In the genomic region with DNA sequence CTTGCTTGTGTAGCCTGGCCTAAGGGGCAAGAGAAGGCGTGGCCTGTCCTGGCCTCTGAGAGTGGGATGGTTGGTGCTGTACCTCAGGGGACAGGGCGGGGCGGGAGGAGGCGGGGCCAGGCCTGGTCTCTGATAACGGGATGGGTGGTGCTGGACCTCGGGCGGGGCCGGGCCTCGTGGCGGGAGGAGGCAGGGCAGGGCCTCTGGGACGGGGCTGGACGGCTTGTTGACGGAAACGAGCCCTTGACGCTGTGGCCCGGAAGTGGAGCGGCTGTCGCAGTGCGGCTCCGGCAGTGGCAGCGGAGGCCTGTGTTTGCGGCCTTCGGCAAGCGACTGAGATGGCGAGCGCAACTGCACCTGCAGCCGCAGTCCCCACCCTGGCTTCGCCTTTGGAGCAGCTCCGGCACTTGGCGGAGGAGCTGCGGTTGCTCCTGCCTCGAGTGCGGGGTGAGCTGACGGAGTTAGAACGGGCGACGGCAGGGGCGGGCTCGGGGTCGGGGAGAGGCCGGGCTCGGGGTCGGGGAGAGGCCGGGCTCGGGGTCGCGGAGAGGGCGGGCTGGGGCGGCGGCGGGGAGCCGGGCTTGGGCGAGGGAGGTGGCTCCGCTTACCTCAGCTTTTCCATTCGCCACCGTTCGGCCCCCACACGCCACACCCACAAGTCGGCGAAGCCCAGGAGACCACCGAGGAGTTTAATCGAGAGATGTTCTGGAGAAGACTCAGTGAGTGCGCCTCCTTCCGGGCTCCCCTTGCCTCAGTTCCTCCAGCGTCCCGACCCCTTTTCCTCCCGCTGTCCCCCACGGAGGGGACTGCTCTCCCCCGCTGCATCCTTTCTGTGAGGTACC, we compare ENCODE assay signal across 1 cellular context.
A peak's percentile ranks its signal among the peaks of the same experiment; 100 is the strongest.
TF ChIP-seq lines count a peak whose summit lies in the region.

A gene with protein sequence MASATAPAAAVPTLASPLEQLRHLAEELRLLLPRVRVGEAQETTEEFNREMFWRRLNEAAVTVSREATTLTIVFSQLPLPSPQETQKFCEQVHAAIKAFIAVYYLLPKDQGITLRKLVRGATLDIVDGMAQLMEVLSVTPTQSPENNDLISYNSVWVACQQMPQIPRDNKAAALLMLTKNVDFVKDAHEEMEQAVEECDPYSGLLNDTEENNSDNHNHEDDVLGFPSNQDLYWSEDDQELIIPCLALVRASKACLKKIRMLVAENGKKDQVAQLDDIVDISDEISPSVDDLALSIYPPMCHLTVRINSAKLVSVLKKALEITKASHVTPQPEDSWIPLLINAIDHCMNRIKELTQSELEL (plus strand): TSS at position 243 of the 842 bp plus-strand sequence. CDS start 96 bp downstream, at position 339.

TF ChIP-seq in HepG2, 621 proteins besides CTCF, POLR2A, EP300 and RAD21 (continued from another document and continues in another):
- TF ChIP-seq ZFP41 (CRISPR knock-in tag; IDR thresholded peaks at IDR 0.05; ENCODE audit: borderline replicate concordance), result no peak
- no peak for TF ChIP-seq ADNP (CRISPR knock-in tag; IDR thresholded peaks at IDR 0.05)
- TF ChIP-seq ZBTB20 (CRISPR knock-in tag; IDR thresholded peaks at IDR 0.05; ENCODE audit: borderline replicate concordance, low read depth), result 0 out of 2 replicates have a peak, but pooled peaks have one; percentile 38
- TF ChIP-seq ZNF350 (CRISPR knock-in tag; IDR thresholded peaks at IDR 0.05; ENCODE audit: borderline replicate concordance, low read depth), result no peak; the same call in 1 of the 2 replicates
- peak; percentile 86 for TF ChIP-seq SP5 (CRISPR knock-in tag; IDR thresholded peaks at IDR 0.05; ENCODE audit: borderline replicate concordance, low read depth)
- TF ChIP-seq, protein P1, sequence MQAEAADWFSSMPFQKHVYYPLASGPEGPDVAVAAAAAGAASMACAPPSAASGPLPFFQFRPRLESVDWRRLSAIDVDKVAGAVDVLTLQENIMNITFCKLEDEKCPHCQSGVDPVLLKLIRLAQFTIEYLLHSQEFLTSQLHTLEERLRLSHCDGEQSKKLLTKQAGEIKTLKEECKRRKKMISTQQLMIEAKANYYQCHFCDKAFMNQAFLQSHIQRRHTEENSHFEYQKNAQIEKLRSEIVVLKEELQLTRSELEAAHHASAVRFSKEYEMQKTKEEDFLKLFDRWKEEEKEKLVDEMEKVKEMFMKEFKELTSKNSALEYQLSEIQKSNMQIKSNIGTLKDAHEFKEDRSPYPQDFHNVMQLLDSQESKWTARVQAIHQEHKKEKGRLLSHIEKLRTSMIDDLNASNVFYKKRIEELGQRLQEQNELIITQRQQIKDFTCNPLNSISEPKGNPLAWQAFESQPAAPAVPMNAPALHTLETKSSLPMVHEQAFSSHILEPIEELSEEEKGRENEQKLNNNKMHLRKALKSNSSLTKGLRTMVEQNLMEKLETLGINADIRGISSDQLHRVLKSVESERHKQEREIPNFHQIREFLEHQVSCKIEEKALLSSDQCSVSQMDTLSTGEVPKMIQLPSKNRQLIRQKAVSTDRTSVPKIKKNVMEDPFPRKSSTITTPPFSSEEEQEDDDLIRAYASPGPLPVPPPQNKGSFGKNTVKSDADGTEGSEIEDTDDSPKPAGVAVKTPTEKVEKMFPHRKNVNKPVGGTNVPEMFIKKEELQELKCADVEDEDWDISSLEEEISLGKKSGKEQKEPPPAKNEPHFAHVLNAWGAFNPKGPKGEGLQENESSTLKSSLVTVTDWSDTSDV (CRISPR knock-in tag; IDR thresholded peaks at IDR 0.05), result peak; percentile 35; the same call in 1 of the 2 replicates
- peak; percentile 92; the same call in 1 of the 2 replicates for TF ChIP-seq MEIS1 (CRISPR knock-in tag; IDR thresholded peaks at IDR 0.05; ENCODE audit: borderline replicate concordance)
- TF ChIP-seq, protein P2, sequence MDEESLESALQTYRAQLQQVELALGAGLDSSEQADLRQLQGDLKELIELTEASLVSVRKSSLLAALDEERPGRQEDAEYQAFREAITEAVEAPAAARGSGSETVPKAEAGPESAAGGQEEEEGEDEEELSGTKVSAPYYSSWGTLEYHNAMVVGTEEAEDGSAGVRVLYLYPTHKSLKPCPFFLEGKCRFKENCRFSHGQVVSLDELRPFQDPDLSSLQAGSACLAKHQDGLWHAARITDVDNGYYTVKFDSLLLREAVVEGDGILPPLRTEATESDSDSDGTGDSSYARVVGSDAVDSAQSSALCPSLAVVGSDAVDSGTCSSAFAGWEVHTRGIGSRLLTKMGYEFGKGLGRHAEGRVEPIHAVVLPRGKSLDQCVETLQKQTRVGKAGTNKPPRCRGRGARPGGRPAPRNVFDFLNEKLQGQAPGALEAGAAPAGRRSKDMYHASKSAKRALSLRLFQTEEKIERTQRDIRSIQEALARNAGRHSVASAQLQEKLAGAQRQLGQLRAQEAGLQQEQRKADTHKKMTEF (CRISPR knock-in tag; IDR thresholded peaks at IDR 0.05), result peak; percentile 75
- TF ChIP-seq, protein P3, sequence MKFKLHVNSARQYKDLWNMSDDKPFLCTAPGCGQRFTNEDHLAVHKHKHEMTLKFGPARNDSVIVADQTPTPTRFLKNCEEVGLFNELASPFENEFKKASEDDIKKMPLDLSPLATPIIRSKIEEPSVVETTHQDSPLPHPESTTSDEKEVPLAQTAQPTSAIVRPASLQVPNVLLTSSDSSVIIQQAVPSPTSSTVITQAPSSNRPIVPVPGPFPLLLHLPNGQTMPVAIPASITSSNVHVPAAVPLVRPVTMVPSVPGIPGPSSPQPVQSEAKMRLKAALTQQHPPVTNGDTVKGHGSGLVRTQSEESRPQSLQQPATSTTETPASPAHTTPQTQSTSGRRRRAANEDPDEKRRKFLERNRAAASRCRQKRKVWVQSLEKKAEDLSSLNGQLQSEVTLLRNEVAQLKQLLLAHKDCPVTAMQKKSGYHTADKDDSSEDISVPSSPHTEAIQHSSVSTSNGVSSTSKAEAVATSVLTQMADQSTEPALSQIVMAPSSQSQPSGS (CRISPR knock-in tag; IDR thresholded peaks at IDR 0.05), result no peak
- TF ChIP-seq TEAD2 (CRISPR knock-in tag; IDR thresholded peaks at IDR 0.05), result 0 out of 2 replicates have a peak, but pooled peaks have one; percentile 43
- TF ChIP-seq MYNN (CRISPR knock-in tag; IDR thresholded peaks at IDR 0.05; ENCODE audit: low read depth), result no peak
- no peak for TF ChIP-seq ATF7-NPFF (CRISPR knock-in tag; IDR thresholded peaks at IDR 0.05; ENCODE audit: low read depth)
- TF ChIP-seq ZKSCAN8 (CRISPR knock-in tag; IDR thresholded peaks at IDR 0.05; ENCODE audit: borderline replicate concordance), result no peak
- no peak for TF ChIP-seq ZNF12 (CRISPR knock-in tag; IDR thresholded peaks at IDR 0.05)
- TF ChIP-seq RXRA (CRISPR knock-in tag; IDR thresholded peaks at IDR 0.05), result peak; percentile 86
- TF ChIP-seq MAFK (conservative IDR thresholded peaks at IDR 0.05 in 1 of 2, IDR thresholded peaks at IDR 0.05 in 1 of 2; ENCODE audit: low read length in 2 of 2), result no peak
- TF ChIP-seq, protein P4, sequence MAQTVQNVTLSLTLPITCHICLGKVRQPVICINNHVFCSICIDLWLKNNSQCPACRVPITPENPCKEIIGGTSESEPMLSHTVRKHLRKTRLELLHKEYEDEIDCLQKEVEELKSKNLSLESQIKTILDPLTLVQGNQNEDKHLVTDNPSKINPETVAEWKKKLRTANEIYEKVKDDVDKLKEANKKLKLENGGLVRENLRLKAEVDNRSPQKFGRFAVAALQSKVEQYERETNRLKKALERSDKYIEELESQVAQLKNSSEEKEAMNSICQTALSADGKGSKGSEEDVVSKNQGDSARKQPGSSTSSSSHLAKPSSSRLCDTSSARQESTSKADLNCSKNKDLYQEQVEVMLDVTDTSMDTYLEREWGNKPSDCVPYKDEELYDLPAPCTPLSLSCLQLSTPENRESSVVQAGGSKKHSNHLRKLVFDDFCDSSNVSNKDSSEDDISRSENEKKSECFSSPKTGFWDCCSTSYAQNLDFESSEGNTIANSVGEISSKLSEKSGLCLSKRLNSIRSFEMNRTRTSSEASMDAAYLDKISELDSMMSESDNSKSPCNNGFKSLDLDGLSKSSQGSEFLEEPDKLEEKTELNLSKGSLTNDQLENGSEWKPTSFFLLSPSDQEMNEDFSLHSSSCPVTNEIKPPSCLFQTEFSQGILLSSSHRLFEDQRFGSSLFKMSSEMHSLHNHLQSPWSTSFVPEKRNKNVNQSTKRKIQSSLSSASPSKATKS (CRISPR knock-in tag; IDR thresholded peaks at IDR 0.05), result no peak
- TF ChIP-seq ZNF678 (CRISPR knock-in tag; IDR thresholded peaks at IDR 0.05), result peak; percentile 56; the same call in 1 of the 2 replicates
- TF ChIP-seq, protein P5, sequence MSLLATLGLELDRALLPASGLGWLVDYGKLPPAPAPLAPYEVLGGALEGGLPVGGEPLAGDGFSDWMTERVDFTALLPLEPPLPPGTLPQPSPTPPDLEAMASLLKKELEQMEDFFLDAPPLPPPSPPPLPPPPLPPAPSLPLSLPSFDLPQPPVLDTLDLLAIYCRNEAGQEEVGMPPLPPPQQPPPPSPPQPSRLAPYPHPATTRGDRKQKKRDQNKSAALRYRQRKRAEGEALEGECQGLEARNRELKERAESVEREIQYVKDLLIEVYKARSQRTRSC (CRISPR knock-in tag; IDR thresholded peaks at IDR 0.05; ENCODE audit: low read depth), result no peak; the same call in 1 of the 2 replicates
- TF ChIP-seq ZNF816 (CRISPR knock-in tag; IDR thresholded peaks at IDR 0.05; ENCODE audit: borderline replicate concordance), result peak; percentile 35; the same call in 1 of the 2 replicates
- TF ChIP-seq ZNF564 (CRISPR knock-in tag; IDR thresholded peaks at IDR 0.05), result peak; percentile 77; the same call in 1 of the 2 replicates
- peak; percentile 84; the same call in 1 of the 2 replicates for TF ChIP-seq NKX3-1 (CRISPR knock-in tag; IDR thresholded peaks at IDR 0.05)
- TF ChIP-seq ZFX (CRISPR knock-in tag; IDR thresholded peaks at IDR 0.05; ENCODE audit: low read depth), result peak; percentile 99
- TF ChIP-seq ZNF614 (CRISPR knock-in tag; IDR thresholded peaks at IDR 0.05; ENCODE audit: borderline replicate concordance), result peak; percentile 49; the same call in 1 of the 2 replicates
- TF ChIP-seq, protein P6, sequence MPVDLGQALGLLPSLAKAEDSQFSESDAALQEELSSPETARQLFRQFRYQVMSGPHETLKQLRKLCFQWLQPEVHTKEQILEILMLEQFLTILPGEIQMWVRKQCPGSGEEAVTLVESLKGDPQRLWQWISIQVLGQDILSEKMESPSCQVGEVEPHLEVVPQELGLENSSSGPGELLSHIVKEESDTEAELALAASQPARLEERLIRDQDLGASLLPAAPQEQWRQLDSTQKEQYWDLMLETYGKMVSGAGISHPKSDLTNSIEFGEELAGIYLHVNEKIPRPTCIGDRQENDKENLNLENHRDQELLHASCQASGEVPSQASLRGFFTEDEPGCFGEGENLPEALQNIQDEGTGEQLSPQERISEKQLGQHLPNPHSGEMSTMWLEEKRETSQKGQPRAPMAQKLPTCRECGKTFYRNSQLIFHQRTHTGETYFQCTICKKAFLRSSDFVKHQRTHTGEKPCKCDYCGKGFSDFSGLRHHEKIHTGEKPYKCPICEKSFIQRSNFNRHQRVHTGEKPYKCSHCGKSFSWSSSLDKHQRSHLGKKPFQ (CRISPR knock-in tag; IDR thresholded peaks at IDR 0.05; ENCODE audit: insufficient replicate concordance), result peak; percentile 64
- no peak for TF ChIP-seq NFE2L1 (CRISPR knock-in tag; IDR thresholded peaks at IDR 0.05; ENCODE audit: borderline replicate concordance)
- TF ChIP-seq, protein P7, sequence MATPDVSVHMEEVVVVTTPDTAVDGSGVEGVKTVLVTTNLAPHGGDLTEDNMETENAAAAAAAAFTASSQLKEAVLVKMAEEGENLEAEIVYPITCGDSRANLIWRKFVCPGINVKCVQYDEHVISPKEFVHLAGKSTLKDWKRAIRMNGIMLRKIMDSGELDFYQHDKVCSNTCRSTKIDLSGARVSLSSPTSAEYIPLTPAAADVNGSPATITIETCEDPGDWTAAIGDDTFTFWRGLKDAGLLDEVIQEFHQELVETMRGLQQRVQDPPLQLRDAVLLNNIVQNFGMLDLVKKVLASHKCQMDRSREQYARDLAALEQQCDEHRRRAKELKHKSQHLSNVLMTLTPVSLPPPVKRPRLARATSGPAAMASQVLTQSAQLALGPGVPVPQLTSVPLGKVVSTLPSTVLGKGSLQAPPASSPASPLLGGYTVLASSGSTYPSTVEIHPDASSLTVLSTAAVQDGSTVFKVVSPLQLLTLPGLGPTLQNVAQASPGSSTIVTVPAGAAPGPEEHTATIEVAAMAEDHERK (CRISPR knock-in tag; IDR thresholded peaks at IDR 0.05; ENCODE audit: low read depth), result no peak
- peak; percentile 62 for TF ChIP-seq BCL6 (CRISPR knock-in tag; IDR thresholded peaks at IDR 0.05)
- TF ChIP-seq HDAC2 (CRISPR knock-in tag; IDR thresholded peaks at IDR 0.05), result peak; percentile 45; the same call in 1 of the 2 replicates
- TF ChIP-seq, protein P8, sequence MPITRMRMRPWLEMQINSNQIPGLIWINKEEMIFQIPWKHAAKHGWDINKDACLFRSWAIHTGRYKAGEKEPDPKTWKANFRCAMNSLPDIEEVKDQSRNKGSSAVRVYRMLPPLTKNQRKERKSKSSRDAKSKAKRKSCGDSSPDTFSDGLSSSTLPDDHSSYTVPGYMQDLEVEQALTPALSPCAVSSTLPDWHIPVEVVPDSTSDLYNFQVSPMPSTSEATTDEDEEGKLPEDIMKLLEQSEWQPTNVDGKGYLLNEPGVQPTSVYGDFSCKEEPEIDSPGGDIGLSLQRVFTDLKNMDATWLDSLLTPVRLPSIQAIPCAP (CRISPR knock-in tag; IDR thresholded peaks at IDR 0.05; ENCODE audit: low read depth), result peak; percentile 81; the same call in 1 of the 2 replicates
- TF ChIP-seq ZNF431 (CRISPR knock-in tag; IDR thresholded peaks at IDR 0.05; ENCODE audit: borderline replicate concordance, low read depth), result peak; percentile 62; the same call in 1 of the 2 replicates
- 0 out of 2 replicates have a peak, but pooled peaks have one; percentile 13 for TF ChIP-seq ZMYM3 (CRISPR knock-in tag; IDR thresholded peaks at IDR 0.05)
- TF ChIP-seq ZNF768 (CRISPR knock-in tag; IDR thresholded peaks at IDR 0.05), result peak; percentile 66
- TF ChIP-seq, protein P9, sequence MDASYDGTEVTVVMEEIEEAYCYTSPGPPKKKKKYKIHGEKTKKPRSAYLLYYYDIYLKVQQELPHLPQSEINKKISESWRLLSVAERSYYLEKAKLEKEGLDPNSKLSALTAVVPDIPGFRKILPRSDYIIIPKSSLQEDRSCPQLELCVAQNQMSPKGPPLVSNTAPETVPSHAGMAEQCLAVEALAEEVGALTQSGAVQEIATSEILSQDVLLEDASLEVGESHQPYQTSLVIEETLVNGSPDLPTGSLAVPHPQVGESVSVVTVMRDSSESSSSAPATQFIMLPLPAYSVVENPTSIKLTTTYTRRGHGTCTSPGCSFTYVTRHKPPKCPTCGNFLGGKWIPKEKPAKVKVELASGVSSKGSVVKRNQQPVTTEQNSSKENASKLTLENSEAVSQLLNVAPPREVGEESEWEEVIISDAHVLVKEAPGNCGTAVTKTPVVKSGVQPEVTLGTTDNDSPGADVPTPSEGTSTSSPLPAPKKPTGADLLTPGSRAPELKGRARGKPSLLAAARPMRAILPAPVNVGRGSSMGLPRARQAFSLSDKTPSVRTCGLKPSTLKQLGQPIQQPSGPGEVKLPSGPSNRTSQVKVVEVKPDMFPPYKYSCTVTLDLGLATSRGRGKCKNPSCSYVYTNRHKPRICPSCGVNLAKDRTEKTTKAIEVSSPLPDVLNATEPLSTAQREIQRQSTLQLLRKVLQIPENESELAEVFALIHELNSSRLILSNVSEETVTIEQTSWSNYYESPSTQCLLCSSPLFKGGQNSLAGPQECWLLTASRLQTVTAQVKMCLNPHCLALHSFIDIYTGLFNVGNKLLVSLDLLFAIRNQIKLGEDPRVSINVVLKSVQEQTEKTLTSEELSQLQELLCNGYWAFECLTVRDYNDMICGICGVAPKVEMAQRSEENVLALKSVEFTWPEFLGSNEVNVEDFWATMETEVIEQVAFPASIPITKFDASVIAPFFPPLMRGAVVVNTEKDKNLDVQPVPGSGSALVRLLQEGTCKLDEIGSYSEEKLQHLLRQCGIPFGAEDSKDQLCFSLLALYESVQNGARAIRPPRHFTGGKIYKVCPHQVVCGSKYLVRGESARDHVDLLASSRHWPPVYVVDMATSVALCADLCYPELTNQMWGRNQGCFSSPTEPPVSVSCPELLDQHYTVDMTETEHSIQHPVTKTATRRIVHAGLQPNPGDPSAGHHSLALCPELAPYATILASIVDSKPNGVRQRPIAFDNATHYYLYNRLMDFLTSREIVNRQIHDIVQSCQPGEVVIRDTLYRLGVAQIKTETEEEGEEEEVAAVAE (CRISPR knock-in tag; IDR thresholded peaks at IDR 0.05; ENCODE audit: borderline replicate concordance), result peak; percentile 35; the same call in 1 of the 2 replicates
- peak; percentile 83; the same call in 1 of the 2 replicates for TF ChIP-seq KDM5B (CRISPR knock-in tag; IDR thresholded peaks at IDR 0.05; ENCODE audit: borderline replicate concordance)
